In the genomic region with DNA sequence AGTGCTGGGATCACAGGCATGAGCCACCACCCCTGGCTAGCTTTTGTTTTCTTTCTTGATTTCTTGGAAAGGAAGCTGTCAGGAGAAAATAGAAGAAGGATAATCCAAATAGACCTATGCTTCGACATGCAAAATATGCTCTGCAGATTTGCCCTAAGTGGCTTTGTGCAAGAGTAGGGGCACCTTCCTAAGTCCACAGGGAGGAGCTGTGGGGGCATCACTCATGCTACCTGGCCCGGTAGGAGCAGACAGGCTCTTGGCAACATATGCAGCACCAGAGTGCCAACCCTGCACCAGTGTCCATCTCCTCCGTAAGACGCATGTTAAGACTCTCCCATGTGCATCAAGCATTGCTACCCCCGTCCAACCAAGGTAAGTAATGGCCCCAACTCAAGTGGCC, we compare ENCODE assay signal across 15 cellular contexts.
"Had no signal": no experiment of that assay in that cellular context is flagged by ENCODE, and none has a peak within 500 bp of the region (broad histone marks: within the 10 kb centered on the region; RNA-seq: fewer than 3 reads in every experiment).

No MANE protein-coding gene starts in this region.

- H3K9me3 ChIP-seq: colonic mucosa, neutrophil, sigmoid colon had no signal

- H3K4me3 Mint-ChIP-seq: naive thymus-derived CD4-positive, alpha-beta T cell; nephron progenitor cell had no signal

- H3K36me3 ChIP-seq: colonic mucosa, heart right ventricle, neutrophil, sigmoid colon had no signal

- H3K27me3 ChIP-seq: colonic mucosa, heart right ventricle, sigmoid colon had no signal

- ATAC-seq: heart right ventricle; left lobe of liver; naive thymus-derived CD4-positive, alpha-beta T cell had no signal

- DNase-seq: colonic mucosa; dermis blood vessel endothelial cell; heart right ventricle; hypothalamus; islet precursor cell; mammary epithelial cell; naive thymus-derived CD4-positive, alpha-beta T cell; nephron progenitor cell; sigmoid colon; stimulated activated CD4-positive, alpha-beta T cell treated with anti-CD3 and anti-CD28 coated beads, Interleukin-2, amount 100 ng/mL, for 24 hours; stimulated activated CD4-positive, alpha-beta T cell treated with anti-CD3 and anti-CD28 coated beads, Interleukin-4, amount 100 ng/mL, for 4 hours; stimulated activated naive CD4-positive, alpha-beta T cell treated with Interleukin-2 at 50 U/mL for 16 hours had no signal

- H3K27ac Mint-ChIP-seq: naive thymus-derived CD4-positive, alpha-beta T cell; nephron progenitor cell had no signal

- H3K4me3 ChIP-seq: colonic mucosa, heart right ventricle, sigmoid colon, skin epidermis had no signal

- H3K27ac ChIP-seq: colonic mucosa, heart right ventricle, neutrophil, sigmoid colon, skin epidermis had no signal
